In the genomic region with DNA sequence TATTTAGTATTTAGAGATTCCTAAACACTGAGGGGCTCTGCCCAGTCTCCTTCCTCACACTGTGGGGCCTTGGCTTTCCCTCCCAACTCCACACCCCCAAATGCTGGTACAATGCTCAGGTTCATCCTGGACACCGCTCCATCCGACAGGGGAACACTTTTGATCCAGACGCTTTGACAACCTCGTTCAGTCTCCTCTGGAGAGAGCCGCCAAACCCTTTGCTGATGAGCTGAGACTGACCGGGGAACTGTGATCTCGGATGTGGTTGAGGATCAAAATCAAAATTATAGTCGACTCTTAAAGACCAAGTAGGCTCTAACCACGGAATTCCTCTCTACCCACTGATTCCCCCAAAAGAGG, we compare ENCODE assay signal across 1 cellular context.
TF ChIP-seq lines count a peak whose summit lies in the region.

No MANE protein-coding gene starts in this region.

TF ChIP-seq in GM23338, 12 proteins besides CTCF, POLR2A, EP300 and RAD21 (continued from another document):
- TF ChIP-seq EZH2phosphoT487 (IDR thresholded peaks at IDR 0.05; ENCODE audit: unreplicated experiment): no peak
- TF ChIP-seq NANOG (IDR thresholded peaks at IDR 0.05; ENCODE audit: borderline replicate concordance): no peak
- TF ChIP-seq, protein P1, sequence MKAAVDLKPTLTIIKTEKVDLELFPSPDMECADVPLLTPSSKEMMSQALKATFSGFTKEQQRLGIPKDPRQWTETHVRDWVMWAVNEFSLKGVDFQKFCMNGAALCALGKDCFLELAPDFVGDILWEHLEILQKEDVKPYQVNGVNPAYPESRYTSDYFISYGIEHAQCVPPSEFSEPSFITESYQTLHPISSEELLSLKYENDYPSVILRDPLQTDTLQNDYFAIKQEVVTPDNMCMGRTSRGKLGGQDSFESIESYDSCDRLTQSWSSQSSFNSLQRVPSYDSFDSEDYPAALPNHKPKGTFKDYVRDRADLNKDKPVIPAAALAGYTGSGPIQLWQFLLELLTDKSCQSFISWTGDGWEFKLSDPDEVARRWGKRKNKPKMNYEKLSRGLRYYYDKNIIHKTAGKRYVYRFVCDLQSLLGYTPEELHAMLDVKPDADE (IDR thresholded peaks at IDR 0.05): no peak
- no peak for TF ChIP-seq ZNF331 (CRISPR knock-in tag; IDR thresholded peaks at IDR 0.05; ENCODE audit: low read depth)
- TF ChIP-seq, protein P2, sequence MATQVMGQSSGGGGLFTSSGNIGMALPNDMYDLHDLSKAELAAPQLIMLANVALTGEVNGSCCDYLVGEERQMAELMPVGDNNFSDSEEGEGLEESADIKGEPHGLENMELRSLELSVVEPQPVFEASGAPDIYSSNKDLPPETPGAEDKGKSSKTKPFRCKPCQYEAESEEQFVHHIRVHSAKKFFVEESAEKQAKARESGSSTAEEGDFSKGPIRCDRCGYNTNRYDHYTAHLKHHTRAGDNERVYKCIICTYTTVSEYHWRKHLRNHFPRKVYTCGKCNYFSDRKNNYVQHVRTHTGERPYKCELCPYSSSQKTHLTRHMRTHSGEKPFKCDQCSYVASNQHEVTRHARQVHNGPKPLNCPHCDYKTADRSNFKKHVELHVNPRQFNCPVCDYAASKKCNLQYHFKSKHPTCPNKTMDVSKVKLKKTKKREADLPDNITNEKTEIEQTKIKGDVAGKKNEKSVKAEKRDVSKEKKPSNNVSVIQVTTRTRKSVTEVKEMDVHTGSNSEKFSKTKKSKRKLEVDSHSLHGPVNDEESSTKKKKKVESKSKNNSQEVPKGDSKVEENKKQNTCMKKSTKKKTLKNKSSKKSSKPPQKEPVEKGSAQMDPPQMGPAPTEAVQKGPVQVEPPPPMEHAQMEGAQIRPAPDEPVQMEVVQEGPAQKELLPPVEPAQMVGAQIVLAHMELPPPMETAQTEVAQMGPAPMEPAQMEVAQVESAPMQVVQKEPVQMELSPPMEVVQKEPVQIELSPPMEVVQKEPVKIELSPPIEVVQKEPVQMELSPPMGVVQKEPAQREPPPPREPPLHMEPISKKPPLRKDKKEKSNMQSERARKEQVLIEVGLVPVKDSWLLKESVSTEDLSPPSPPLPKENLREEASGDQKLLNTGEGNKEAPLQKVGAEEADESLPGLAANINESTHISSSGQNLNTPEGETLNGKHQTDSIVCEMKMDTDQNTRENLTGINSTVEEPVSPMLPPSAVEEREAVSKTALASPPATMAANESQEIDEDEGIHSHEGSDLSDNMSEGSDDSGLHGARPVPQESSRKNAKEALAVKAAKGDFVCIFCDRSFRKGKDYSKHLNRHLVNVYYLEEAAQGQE (IDR thresholded peaks at IDR 0.05; ENCODE audit: unreplicated experiment): no peak
- TF ChIP-seq CREB1 (CRISPR knock-in tag; IDR thresholded peaks at IDR 0.05; ENCODE audit: low read depth): no peak
- no peak for TF ChIP-seq POLR2AphosphoS5 (IDR thresholded peaks at IDR 0.05; ENCODE audit: low read depth)
- TF ChIP-seq, protein P3, sequence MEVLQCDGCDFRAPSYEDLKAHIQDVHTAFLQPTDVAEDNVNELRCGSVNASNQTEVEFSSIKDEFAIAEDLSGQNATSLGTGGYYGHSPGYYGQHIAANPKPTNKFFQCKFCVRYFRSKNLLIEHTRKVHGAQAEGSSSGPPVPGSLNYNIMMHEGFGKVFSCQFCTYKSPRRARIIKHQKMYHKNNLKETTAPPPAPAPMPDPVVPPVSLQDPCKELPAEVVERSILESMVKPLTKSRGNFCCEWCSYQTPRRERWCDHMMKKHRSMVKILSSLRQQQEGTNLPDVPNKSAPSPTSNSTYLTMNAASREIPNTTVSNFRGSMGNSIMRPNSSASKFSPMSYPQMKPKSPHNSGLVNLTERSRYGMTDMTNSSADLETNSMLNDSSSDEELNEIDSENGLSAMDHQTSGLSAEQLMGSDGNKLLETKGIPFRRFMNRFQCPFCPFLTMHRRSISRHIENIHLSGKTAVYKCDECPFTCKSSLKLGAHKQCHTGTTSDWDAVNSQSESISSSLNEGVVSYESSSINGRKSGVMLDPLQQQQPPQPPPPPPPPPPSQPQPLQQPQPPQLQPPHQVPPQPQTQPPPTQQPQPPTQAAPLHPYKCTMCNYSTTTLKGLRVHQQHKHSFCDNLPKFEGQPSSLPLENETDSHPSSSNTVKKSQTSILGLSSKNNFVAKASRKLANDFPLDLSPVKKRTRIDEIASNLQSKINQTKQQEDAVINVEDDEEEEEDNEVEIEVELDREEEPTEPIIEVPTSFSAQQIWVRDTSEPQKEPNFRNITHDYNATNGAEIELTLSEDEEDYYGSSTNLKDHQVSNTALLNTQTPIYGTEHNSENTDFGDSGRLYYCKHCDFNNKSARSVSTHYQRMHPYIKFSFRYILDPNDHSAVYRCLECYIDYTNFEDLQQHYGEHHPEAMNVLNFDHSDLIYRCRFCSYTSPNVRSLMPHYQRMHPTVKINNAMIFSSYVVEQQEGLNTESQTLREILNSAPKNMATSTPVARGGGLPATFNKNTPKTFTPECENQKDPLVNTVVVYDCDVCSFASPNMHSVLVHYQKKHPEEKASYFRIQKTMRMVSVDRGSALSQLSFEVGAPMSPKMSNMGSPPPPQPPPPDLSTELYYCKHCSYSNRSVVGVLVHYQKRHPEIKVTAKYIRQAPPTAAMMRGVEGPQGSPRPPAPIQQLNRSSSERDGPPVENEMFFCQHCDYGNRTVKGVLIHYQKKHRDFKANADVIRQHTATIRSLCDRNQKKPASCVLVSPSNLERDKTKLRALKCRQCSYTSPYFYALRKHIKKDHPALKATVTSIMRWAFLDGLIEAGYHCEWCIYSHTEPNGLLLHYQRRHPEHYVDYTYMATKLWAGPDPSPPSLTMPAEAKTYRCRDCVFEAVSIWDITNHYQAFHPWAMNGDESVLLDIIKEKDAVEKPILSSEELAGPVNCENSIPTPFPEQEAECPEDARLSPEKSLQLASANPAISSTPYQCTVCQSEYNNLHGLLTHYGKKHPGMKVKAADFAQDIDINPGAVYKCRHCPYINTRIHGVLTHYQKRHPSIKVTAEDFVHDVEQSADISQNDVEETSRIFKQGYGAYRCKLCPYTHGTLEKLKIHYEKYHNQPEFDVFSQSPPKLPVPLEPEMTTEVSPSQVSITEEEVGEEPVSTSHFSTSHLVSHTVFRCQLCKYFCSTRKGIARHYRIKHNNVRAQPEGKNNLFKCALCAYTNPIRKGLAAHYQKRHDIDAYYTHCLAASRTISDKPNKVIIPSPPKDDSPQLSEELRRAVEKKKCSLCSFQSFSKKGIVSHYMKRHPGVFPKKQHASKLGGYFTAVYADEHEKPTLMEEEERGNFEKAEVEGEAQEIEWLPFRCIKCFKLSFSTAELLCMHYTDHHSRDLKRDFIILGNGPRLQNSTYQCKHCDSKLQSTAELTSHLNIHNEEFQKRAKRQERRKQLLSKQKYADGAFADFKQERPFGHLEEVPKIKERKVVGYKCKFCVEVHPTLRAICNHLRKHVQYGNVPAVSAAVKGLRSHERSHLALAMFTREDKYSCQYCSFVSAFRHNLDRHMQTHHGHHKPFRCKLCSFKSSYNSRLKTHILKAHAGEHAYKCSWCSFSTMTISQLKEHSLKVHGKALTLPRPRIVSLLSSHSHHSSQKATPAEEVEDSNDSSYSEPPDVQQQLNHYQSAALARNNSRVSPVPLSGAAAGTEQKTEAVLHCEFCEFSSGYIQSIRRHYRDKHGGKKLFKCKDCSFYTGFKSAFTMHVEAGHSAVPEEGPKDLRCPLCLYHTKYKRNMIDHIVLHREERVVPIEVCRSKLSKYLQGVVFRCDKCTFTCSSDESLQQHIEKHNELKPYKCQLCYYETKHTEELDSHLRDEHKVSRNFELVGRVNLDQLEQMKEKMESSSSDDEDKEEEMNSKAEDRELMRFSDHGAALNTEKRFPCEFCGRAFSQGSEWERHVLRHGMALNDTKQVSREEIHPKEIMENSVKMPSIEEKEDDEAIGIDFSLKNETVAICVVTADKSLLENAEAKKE (CRISPR knock-in tag; IDR thresholded peaks at IDR 0.05): no peak
- no peak for TF ChIP-seq JUNB (IDR thresholded peaks at IDR 0.05; ENCODE audit: unreplicated experiment)
- TF ChIP-seq EZH2 (IDR thresholded peaks at IDR 0.05; ENCODE audit: low read depth, unreplicated experiment): no peak
